ENCODE assay signal across 7 cellular contexts in the genomic region with DNA sequence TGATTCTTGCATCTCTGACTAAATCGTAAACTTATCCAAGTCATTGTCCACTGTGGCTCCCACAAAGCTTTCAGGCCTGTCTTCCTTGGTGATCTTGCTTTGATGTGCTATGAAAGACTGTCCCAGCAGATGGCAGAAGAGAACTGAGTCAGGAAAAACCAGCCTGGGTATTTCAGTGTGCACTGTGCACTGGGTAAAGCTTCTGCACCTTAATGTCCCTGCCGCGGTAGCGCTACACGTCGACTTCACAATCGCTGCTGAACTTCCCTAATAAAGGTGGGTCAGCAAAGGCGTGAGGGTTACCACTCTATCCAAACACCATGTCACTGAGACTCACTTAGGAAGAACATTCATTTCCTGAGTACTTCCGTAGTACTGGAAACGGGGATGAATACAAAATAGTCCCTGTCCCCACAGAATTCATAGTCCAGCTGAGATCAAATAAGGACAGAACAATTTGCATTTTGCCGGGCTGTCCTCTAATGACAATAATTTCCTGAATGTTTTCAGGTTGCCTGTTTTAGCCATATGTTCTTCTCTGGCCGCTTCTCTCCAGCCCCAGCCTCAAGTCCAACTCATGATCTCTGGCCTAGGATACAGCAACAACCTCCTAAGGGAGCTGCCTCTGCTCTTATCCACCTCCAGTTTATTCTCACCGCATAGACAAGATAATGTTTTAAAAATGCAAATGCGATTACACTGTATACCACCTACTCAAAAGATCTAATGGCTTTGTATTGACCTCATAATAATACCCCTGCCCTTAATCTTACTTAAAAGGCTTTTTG.
DNase-seq lines count a peak whose midpoint lies in the region; ATAC-seq, FAIRE-seq and TF ChIP-seq lines count a peak whose summit lies in the region.

No MANE protein-coding gene starts in this region.

- H4K20me1 ChIP-seq in hepatocyte (ENCODE audit: insufficient read depth, poor library complexity, severe bottlenecking): no peaks in the 10 kb centered on the region

- H3K27me3 ChIP-seq in hepatocyte: no peaks in the 10 kb centered on the region

- H3K4me3 ChIP-seq in hepatocyte: no peak overlapping the region
- peak overlapping the region; percentile 25 for H3K4me3 ChIP-seq in skeletal muscle cell (ENCODE audit: low read depth, low read length)

- peak; percentile 94 for FAIRE-seq in GM12891 (lab: Jason Lieb, UNC)

- no peak overlapping the region for H3K27ac ChIP-seq in hepatocyte

- no peaks in the 10 kb centered on the region for H3K4me1 ChIP-seq in hepatocyte (ENCODE audit: insufficient read depth)

- H3K4me2 ChIP-seq in hepatocyte: peak overlapping the region; percentile 74

- no peaks in the 10 kb centered on the region for H3K36me3 ChIP-seq in hepatocyte (replicated peaks; ENCODE audit: insufficient read depth, low read depth)

- H3K79me2 ChIP-seq in hepatocyte: no peaks in the 10 kb centered on the region

- ATAC-seq in HG02610 (IDR thresholded peaks at IDR 0.05; ENCODE audit: unreplicated experiment): peak; percentile 89

- no peaks in the 10 kb centered on the region for H3K9me3 ChIP-seq in hepatocyte (ENCODE audit: low read depth)

- peak overlapping the region; percentile 67 for H2AFZ ChIP-seq in hepatocyte

- 26% methylated on average over 14 of the region's 14 CpGs for WGBS in hepatocyte (ENCODE audit: low lambda C conversion rate, missing lambda C conversion rate)

- DNase-seq in GM12891 (ENCODE audit: insufficient read length, low spot score): peak; percentile 58
- peak; percentile 46 for DNase-seq in NCI-H1105 (lab: John Stamatoyannopoulos, UW)
- DNase-seq in T-helper 1 cell: peak; percentile 12 to 79 (median 44)
- peak in 50 of 58 donors; percentile 2 to 81 (median 33) for DNase-seq in anterior cingulate cortex (lab: John Stamatoyannopoulos, UW)
- DNase-seq in hepatocyte (ENCODE audit: low spot score): peak; percentile 82
- DNase-seq in skeletal muscle cell (ENCODE audit: low read depth): peak; percentile 36

- no peak for TF ChIP-seq POLR2A in GM12891 (IDR thresholded peaks at IDR 0.05; ENCODE audit: low read depth, low read length)

- peak; percentile 80 for TF ChIP-seq CTCF in hepatocyte (IDR thresholded peaks at IDR 0.05; ENCODE audit: poor library complexity)

- no peaks in the 10 kb centered on the region for H3K9me2 ChIP-seq in hepatocyte (replicated peaks; ENCODE audit: insufficient read depth)

TF ChIP-seq in GM12891, 5 proteins besides CTCF, POLR2A, EP300 and RAD21:
- TF ChIP-seq TAF1 (IDR thresholded peaks at IDR 0.05; ENCODE audit: low read depth, low read length) (no peak), PAX5 (IDR thresholded peaks at IDR 0.05; ENCODE audit: insufficient read depth, low read length, severe bottlenecking) (no peak), SPI1 (IDR thresholded peaks at IDR 0.05; ENCODE audit: low read depth, low read length) (no peak), POLR2AphosphoS5 (IDR thresholded peaks at IDR 0.05; ENCODE audit: low read depth, low read length) (no peak), POU2F2 (IDR thresholded peaks at IDR 0.05; ENCODE audit: low read depth, low read length) (no peak)
TF ChIP-seq in GM12891: peak in this region for 0.
